In the genomic region with DNA sequence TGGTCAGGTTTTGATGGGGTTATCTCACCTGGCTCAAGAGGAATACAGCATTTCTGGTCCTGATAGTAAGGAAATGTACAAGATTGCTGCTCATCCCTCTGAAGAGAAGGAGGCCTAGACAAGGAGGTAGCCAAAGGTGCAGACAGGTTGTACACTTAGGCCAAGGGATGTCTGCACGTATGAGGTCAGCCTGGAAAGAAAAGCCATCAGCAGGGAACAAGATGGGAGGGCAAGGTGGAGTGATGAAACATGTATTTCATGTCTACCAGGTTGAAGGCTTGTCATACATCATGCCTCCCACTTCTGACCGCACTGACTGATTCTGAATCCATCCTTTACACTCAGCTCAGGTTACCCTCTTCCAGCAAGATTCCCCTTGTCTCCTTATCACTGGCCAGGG, we compare ENCODE assay signal across 11 cellular contexts.
"Had no signal": no experiment of that assay in that cellular context is flagged by ENCODE, and none has a peak within 500 bp of the region (broad histone marks: within the 10 kb centered on the region; RNA-seq: fewer than 3 reads in every experiment).

No MANE protein-coding gene starts in this region.

- H3K36me3 ChIP-seq: HAP-1 had no signal

- H3K4me3 ChIP-seq: GM23248, GM23338, HAP-1 had no signal

- H3K4me2 ChIP-seq: GM23338 had no signal

- H3K27ac ChIP-seq: GM23248 had no signal

- H3K9ac ChIP-seq: GM23248 had no signal

- H3K9me3 ChIP-seq: HAP-1 had no signal

- H3K4me1 ChIP-seq: HAP-1 had no signal

- H2AFZ ChIP-seq: GM23248, GM23338 had no signal

- FAIRE-seq: H1, H54 had no signal

- DNase-seq: GM23248, GOT3, H7, H9, HCEC 1CT, HFFc6 had no signal

- ATAC-seq: GM23338, HCT116 had no signal
